In the genomic region with DNA sequence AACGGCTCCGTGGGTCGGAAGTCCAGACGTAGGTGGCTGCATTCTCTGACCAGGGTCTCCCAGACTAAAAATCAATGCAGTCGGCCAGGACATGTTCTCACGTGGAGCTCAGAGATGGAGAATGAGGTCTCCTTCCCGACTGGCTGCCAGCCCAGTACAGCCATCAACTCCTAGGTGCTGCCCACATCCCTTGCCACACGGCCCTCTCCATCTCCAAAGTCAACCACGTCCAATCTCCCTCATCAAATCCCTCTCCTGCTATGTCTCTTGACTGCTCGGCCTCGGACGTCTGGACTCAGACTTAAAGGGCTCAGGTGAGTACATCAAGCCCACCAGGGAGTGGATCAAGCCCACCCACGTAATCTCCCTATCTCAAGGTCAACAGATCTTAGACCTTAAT, we compare ENCODE assay signal across 21 cellular contexts.
"Had no signal": no experiment of that assay in that cellular context is flagged by ENCODE, and none has a peak within 500 bp of the region (broad histone marks: within the 10 kb centered on the region; RNA-seq: fewer than 3 reads in every experiment).

No MANE protein-coding gene starts in this region.

- ATAC-seq: activated CD4-positive, alpha-beta T cell treated with anti-CD3 and anti-CD28 coated beads for 36 hours; natural killer cell treated with Interleukin-12 subunit alpha and Interleukin-12 subunit beta and Interleukin-15 and Interleukin-18, amount 100 ng/mL, for 72 hours; SK-N-SH treated with all-trans-retinoic acid at 6 μM for 48 hours; stimulated activated naive CD8-positive, alpha-beta T cell treated with anti-CD3 and anti-CD28 coated beads, Interleukin-15, Interleukin-2, amounts not matched to agents 100 U/mL and 50 U/mL, for 24 hours; WTC11 had no signal

- H3K4me3 ChIP-seq: colonic mucosa, dorsolateral prefrontal cortex, left ventricle myocardium inferior, tibial nerve had no signal

- H3K4me1 Mint-ChIP-seq: activated naive CD8-positive, alpha-beta T cell treated with anti-CD3 and anti-CD28 coated beads, Interleukin-2, amount 10 ng/mL, durations not matched to agents 7 days and 5 days; WTC11 had no signal

- H3K27ac ChIP-seq: colonic mucosa, dorsolateral prefrontal cortex, tibial nerve had no signal

- H3K9me3 Mint-ChIP-seq: activated naive CD4-positive, alpha-beta T cell treated with anti-CD3 and anti-CD28 coated beads for 36 hours; activated naive CD8-positive, alpha-beta T cell treated with anti-CD3 and anti-CD28 coated beads, Interleukin-2, amount 10 ng/mL, durations not matched to agents 7 days and 5 days; natural killer cell treated with Interleukin-12 subunit alpha and Interleukin-12 subunit beta and Interleukin-15 and Interleukin-18, amount 100 ng/mL, for 72 hours; WTC11 had no signal

- H3K36me3 ChIP-seq: colonic mucosa had no signal

- H3K4me3 Mint-ChIP-seq: activated CD4-positive, alpha-beta T cell treated with anti-CD3 and anti-CD28 coated beads for 36 hours; activated naive CD4-positive, alpha-beta T cell treated with anti-CD3 and anti-CD28 coated beads for 36 hours; activated naive CD8-positive, alpha-beta T cell treated with anti-CD3 and anti-CD28 coated beads, Interleukin-2, amount 10 ng/mL, durations not matched to agents 7 days and 5 days; natural killer cell treated with Interleukin-12 subunit alpha and Interleukin-12 subunit beta and Interleukin-15 and Interleukin-18, amount 100 ng/mL, for 72 hours; WTC11 had no signal

- H3K9me3 ChIP-seq: colonic mucosa, left ventricle myocardium inferior, tibial nerve had no signal

- H3K36me3 Mint-ChIP-seq: natural killer cell treated with Interleukin-12 subunit alpha and Interleukin-12 subunit beta and Interleukin-15 and Interleukin-18, amount 100 ng/mL, for 72 hours had no signal

- DNase-seq: activated CD4-positive, alpha-beta T cell treated with anti-CD3 and anti-CD28 coated beads for 36 hours; activated CD4-positive, alpha-beta T cell treated with anti-CD3 and anti-CD28 coated beads, Interleukin-2, amount 50 U/mL, for 4 hours; activated CD8-positive, alpha-beta memory T cell treated with anti-CD3 and anti-CD28 coated beads for 24 hours; activated CD8-positive, alpha-beta memory T cell treated with anti-CD3 and anti-CD28 coated beads, Interleukin-2, amount 50 U/mL, for 4 hours; activated naive CD4-positive, alpha-beta T cell treated with anti-CD3 and anti-CD28 coated beads for 36 hours; activated naive CD8-positive, alpha-beta T cell treated with anti-CD3 and anti-CD28 coated beads, Interleukin-2, amount 10 ng/mL, durations not matched to agents 7 days and 5 days; activated T-cell treated with anti-CD3 and anti-CD28 coated beads, Interleukin-2, amount 50 U/mL, for 48 hours; amniotic stem cell; colonic mucosa; dorsolateral prefrontal cortex; hippocampal formation; left ventricle myocardium inferior; stimulated activated CD4-positive, alpha-beta T cell treated with anti-CD3 and anti-CD28 coated beads, Interleukin-4, amount 100 ng/mL, for 4 hours; stimulated activated naive CD8-positive, alpha-beta T cell treated with anti-CD3 and anti-CD28 coated beads, Interleukin-15, Interleukin-2, amounts not matched to agents 100 U/mL and 50 U/mL, for 24 hours; T-helper 1 cell; T-helper 9 cell had no signal

- H3K27ac Mint-ChIP-seq: activated CD4-positive, alpha-beta T cell treated with anti-CD3 and anti-CD28 coated beads for 36 hours; activated naive CD4-positive, alpha-beta T cell treated with anti-CD3 and anti-CD28 coated beads for 36 hours; activated naive CD8-positive, alpha-beta T cell treated with anti-CD3 and anti-CD28 coated beads, Interleukin-2, amount 10 ng/mL, durations not matched to agents 7 days and 5 days; natural killer cell treated with Interleukin-12 subunit alpha and Interleukin-12 subunit beta and Interleukin-15 and Interleukin-18, amount 100 ng/mL, for 72 hours; progenitor cell of endocrine pancreas; WTC11 had no signal

- H3K27me3 ChIP-seq: colonic mucosa, dorsolateral prefrontal cortex, tibial nerve had no signal

- H3K27me3 Mint-ChIP-seq: activated CD4-positive, alpha-beta T cell treated with anti-CD3 and anti-CD28 coated beads for 36 hours; activated naive CD8-positive, alpha-beta T cell treated with anti-CD3 and anti-CD28 coated beads, Interleukin-2, amount 10 ng/mL, durations not matched to agents 7 days and 5 days; natural killer cell treated with Interleukin-12 subunit alpha and Interleukin-12 subunit beta and Interleukin-15 and Interleukin-18, amount 100 ng/mL, for 72 hours; progenitor cell of endocrine pancreas had no signal

- H3K4me1 ChIP-seq: colonic mucosa had no signal
